Comparison of ENCODE assay signal across 16 cellular contexts in genomic region chrX:77003530-77003929, GRCh38.
"Had no signal": no experiment of that assay in that cellular context is flagged by ENCODE, and none has a peak within 500 bp of the region (broad histone marks: within the 10 kb centered on the region; RNA-seq: fewer than 3 reads in every experiment).

No MANE protein-coding gene starts in this region.

- H3K27ac Mint-ChIP-seq: dendritic cell treated with granulocyte-macrophage colony-stimulating factor and Interleukin-4, amounts not matched to agents 40 ng/mL and 50 ng/mL, for 4 days; memory B cell; nephron progenitor cell had no signal

- H3K9me3 Mint-ChIP-seq: dendritic cell treated with granulocyte-macrophage colony-stimulating factor and Interleukin-4, amounts not matched to agents 40 ng/mL and 50 ng/mL, for 4 days; memory B cell had no signal

- ATAC-seq: foreskin keratinocyte, left colon, pancreas, right cardiac atrium had no signal

- DNase-seq: activated CD4-positive, alpha-beta T cell treated with anti-CD3 and anti-CD28 coated beads, Interleukin-2, amount 50 U/mL, for 1 hour; activated gamma-delta T cell; aorta; brain microvascular endothelial cell; caudate nucleus; effector CD4-positive, alpha-beta T cell; left colon; nephron progenitor cell; pancreas; right cardiac atrium; stomach; trophoblast cell; uterus had no signal

- H3K36me3 Mint-ChIP-seq: memory B cell had no signal

- H3K27me3 Mint-ChIP-seq: dendritic cell treated with granulocyte-macrophage colony-stimulating factor and Interleukin-4, amounts not matched to agents 40 ng/mL and 50 ng/mL, for 4 days; memory B cell had no signal

- H3K4me3 Mint-ChIP-seq: dendritic cell treated with granulocyte-macrophage colony-stimulating factor and Interleukin-4, amounts not matched to agents 40 ng/mL and 50 ng/mL, for 4 days; memory B cell; nephron progenitor cell had no signal

- H3K4me1 Mint-ChIP-seq: memory B cell, nephron progenitor cell had no signal
